4 cellular contexts compared by ENCODE assay signal in the genomic region with DNA sequence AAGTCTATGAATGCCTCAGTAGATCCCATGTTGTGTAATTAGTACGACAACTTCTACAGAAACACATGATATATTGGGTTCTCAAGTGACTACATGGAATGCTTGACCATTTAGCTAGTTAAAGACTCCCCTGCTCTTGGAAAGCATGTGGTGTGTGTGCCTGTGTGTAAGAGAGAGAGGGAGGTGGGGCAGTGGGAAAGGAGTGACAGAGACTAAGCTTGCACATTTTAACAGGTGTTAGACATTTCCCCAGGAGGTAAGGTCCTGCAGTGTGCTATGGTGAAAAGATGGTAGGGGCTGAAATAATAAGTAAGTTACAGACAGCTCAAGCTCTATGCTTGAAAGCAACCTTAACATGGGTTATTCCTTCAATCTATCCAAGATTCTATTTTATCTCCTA.
"Had no signal": no experiment of that assay in that cellular context is flagged by ENCODE, and none has a peak within 500 bp of the region (broad histone marks: within the 10 kb centered on the region; RNA-seq: fewer than 3 reads in every experiment).

No MANE protein-coding gene starts in this region.

- H3K4me1 Mint-ChIP-seq: GM23338, H9 had no signal

- DNase-seq: H9, HCEC 1CT, IMR-90 had no signal

- H3K4me3 ChIP-seq: GM23338 had no signal

- H3K4me3 Mint-ChIP-seq: GM23338, H9 had no signal

- H3K27ac Mint-ChIP-seq: GM23338 had no signal
